8 cellular contexts compared by ENCODE assay signal in genomic region chr9:131396626-131397025, GRCh38. TPM values are rescaled to one million over a fixed set of nuclear protein-coding genes. Genes with fewer than 3 reads are reported as not detected.
DNase-seq lines count a peak whose midpoint lies in the region; ATAC-seq and TF ChIP-seq lines count a peak whose summit lies in the region.

No MANE protein-coding gene starts in this region.

- DNase-seq in AG10803 (ENCODE audit: low read depth) (no peak), colonic mucosa (no peak), natural killer cell (no peak), AG20443 (ENCODE audit: low spot score) (no peak), middle frontal gyrus (ENCODE audit: extremely low spot score, low spot score) (no peak)

- TF ChIP-seq CTCF in AG10803 (conservative IDR thresholded peaks at IDR 0.05; ENCODE audit: low read length) (no peak), colonic mucosa (IDR thresholded peaks at IDR 0.05) (no peak), natural killer cell (IDR thresholded peaks at IDR 0.05) (no peak)

- peaks cover 22% of the 10 kb centered on the region for H3K4me1 ChIP-seq in colonic mucosa

- ATAC-seq in natural killer cell (no peak), GM21515 (IDR thresholded peaks at IDR 0.05; ENCODE audit: unreplicated experiment) (no peak), HG03045 (IDR thresholded peaks at IDR 0.05; ENCODE audit: unreplicated experiment) (no peak)

- peak overlapping the region; percentile 66 to 94 (median 88) for H3K4me3 Mint-ChIP-seq in IgD-negative memory B cell
- peak overlapping the region; percentile 81 for H3K4me3 Mint-ChIP-seq in natural killer cell

- peaks cover 3% of the 10 kb centered on the region for H3K36me3 Mint-ChIP-seq in IgD-negative memory B cell
- no peaks in the 10 kb centered on the region for H3K36me3 Mint-ChIP-seq in natural killer cell

- H3K9me3 ChIP-seq in colonic mucosa, result no peaks in the 10 kb centered on the region

- H3K4me1 Mint-ChIP-seq in IgD-negative memory B cell (peaks cover 43 to 49% (median 44%) of the 10 kb centered on the region in 3 donors), natural killer cell (peaks cover 59 to 69% of the 10 kb centered on the region in 2 donors)

- H3K27me3 ChIP-seq in colonic mucosa, result no peaks in the 10 kb centered on the region

- H3K36me3 ChIP-seq in colonic mucosa, result no peaks in the 10 kb centered on the region

- peak overlapping the region; percentile 33 to 54 for H3K9ac ChIP-seq in colonic mucosa (ENCODE audit: low read depth in 2 of 2, low read length in 2 of 2)

- intact Hi-C loops in colonic mucosa (cut with DNase I), result no loop called here
- intact Hi-C loops in natural killer cell (cut with micrococcal nuclease), result loop anchor here (5.0 kb wide), 1 partner anchor 144 kb away; no protein-coding TSS in a partner anchor

- peak overlapping the region; percentile 95 for H3K27ac ChIP-seq in colonic mucosa

- H3K27ac Mint-ChIP-seq in IgD-negative memory B cell (peak overlapping the region; percentile 89 to 93 (median 89)), natural killer cell (peak overlapping the region; percentile 92 to 93)

- peak overlapping the region; percentile 42 for H3K4me3 ChIP-seq in AG10803 (ENCODE audit: low read length)
- H3K4me3 ChIP-seq in colonic mucosa, result no peak overlapping the region

- H3K9me3 Mint-ChIP-seq in IgD-negative memory B cell (no peaks in the 10 kb centered on the region), natural killer cell (no peaks in the 10 kb centered on the region)

- no peaks in the 10 kb centered on the region for H3K27me3 Mint-ChIP-seq in IgD-negative memory B cell
- no peaks in the 10 kb centered on the region for H3K27me3 Mint-ChIP-seq in natural killer cell (ENCODE audit: low read depth in 2 of 2)

RNA-seq across cellular contexts. Expression of gene PRRC2B, which starts 2.7 kb away (rescaled TPM):
- 34.1 TPM for polyA plus RNA-seq in IgD-negative memory B cell
- total RNA-seq in colonic mucosa (100 to 1,000 TPM; 127 to 131 TPM), natural killer cell (100 to 1,000 TPM; 249 to 275 (median 274) TPM)
